27 cellular contexts compared by ENCODE assay signal in genomic region chr7:115032986-115033385, GRCh38.
DNase-seq lines count a peak whose midpoint lies in the region; ATAC-seq and TF ChIP-seq lines count a peak whose summit lies in the region.
"Had no signal": no experiment of that assay in that cellular context is flagged by ENCODE, and none has a peak within 500 bp of the region (broad histone marks: within the 10 kb centered on the region; RNA-seq: fewer than 3 reads in every experiment).

No MANE protein-coding gene starts in this region.

- H3K4me2 ChIP-seq in osteoblast (ENCODE audit: insufficient read depth, low read length): no peak overlapping the region
- H3K4me2 ChIP-seq: BLaER1, KMS-11 had no signal

- H3K27me3 ChIP-seq in osteoblast (ENCODE audit: insufficient read depth, low read length): no peaks in the 10 kb centered on the region
- H3K27me3 ChIP-seq: BLaER1 had no signal

- H2AFZ ChIP-seq in osteoblast (ENCODE audit: low read length): no peak overlapping the region
- H2AFZ ChIP-seq: GM23248 had no signal

- DNase-seq in DMS 273 (lab: John Stamatoyannopoulos, UW; ENCODE audit: unreplicated experiment): peak; percentile 22
- no peak for DNase-seq in DMS 273 treated with DMSO at 0.1 percent for 48 hours (lab: John Stamatoyannopoulos, UW)
- peak; percentile 38 for DNase-seq in NCI-H69 (lab: John Stamatoyannopoulos, UW)
- DNase-seq in fibroblast of the aortic adventitia (ENCODE audit: low read depth): no peak
- DNase-seq in osteoblast (ENCODE audit: insufficient read length, low spot score, missing footprints): no peak
- no peak for DNase-seq in omental fat pad (ENCODE audit: low spot score)
- DNase-seq in hippocampal formation (lab: John Stamatoyannopoulos, UW): no peak
- no peak for DNase-seq in NOMO-1 treated with dmso at 0.1 percent for 144 hours (lab: John Stamatoyannopoulos, UW; ENCODE audit: unreplicated experiment)
- DNase-seq: Caco-2; CD4-positive, alpha-beta memory T cell; EL; GF-D8; GM23248; IMR-90; NCI-H1092 treated with DMSO at 0.1 percent for 48 hours; NCI-H1436 treated with DMSO at 0.1 percent for 48 hours; NCI-H1930; NCI-H2227 treated with DMSO at 0.1 percent for 48 hours; NCI-H510A; NCI-H748 treated with DMSO at 0.1 percent for 48 hours; SHP77 treated with DMSO at 0.1 percent for 48 hours had no signal

- H3K4me3 ChIP-seq in fibroblast of the aortic adventitia (ENCODE audit: low read depth, low read length) (no peak overlapping the region), osteoblast (ENCODE audit: insufficient read depth, low read length) (no peak overlapping the region)
- H3K4me3 ChIP-seq: BLaER1, GM23248 had no signal

- H3K79me2 ChIP-seq in osteoblast (ENCODE audit: insufficient read depth, low read length): no peaks in the 10 kb centered on the region

- no peak overlapping the region for H3K27ac ChIP-seq in osteoblast (ENCODE audit: low read depth, low read length)
- H3K27ac ChIP-seq: 22Rv1, BLaER1, GM23248, KMS-11, RWPE1 had no signal

- H3K9me3 ChIP-seq in osteoblast (ENCODE audit: low read depth, low read length): no peaks in the 10 kb centered on the region
- H3K9me3 ChIP-seq: BLaER1, Caco-2 had no signal

- TF ChIP-seq CTCF in fibroblast of the aortic adventitia (IDR thresholded peaks at IDR 0.05; ENCODE audit: insufficient read depth, low read length) (peak; percentile 13), osteoblast (IDR thresholded peaks at IDR 0.05; ENCODE audit: extremely low read depth, low read depth, low read length) (peak; percentile 5), omental fat pad (IDR thresholded peaks at IDR 0.05) (no peak)

- H3K4me1 ChIP-seq in osteoblast (ENCODE audit: insufficient read depth, low read length): no peaks in the 10 kb centered on the region
- H3K4me1 ChIP-seq: BLaER1, Caco-2 had no signal

- no peak for ATAC-seq in omental fat pad (ENCODE audit: low FRiP score)
- ATAC-seq: HCT116, SK-N-SH treated with all-trans-retinoic acid at 6 μM for 48 hours had no signal

- no peaks in the 10 kb centered on the region for H4K20me1 ChIP-seq in osteoblast (ENCODE audit: insufficient read depth, low read length)
- H4K20me1 ChIP-seq: BLaER1 had no signal

- no peaks in the 10 kb centered on the region for H3K36me3 ChIP-seq in osteoblast (ENCODE audit: insufficient read depth, low read length)
- H3K36me3 ChIP-seq: BLaER1 had no signal

Comparison
In these comparisons a context has a peak if more than half of its experiments do, and no peak if none do; other contexts are left out.
1. DNase-seq: peak in DMS 273 (single experiment) and NCI-H69 (single experiment); none in DMS 273 treated with DMSO at 0.1 percent for 48 hours (single experiment), fibroblast of the aortic adventitia (single experiment), osteoblast (single experiment), omental fat pad (single experiment), hippocampal formation (0 of 2) and NOMO-1 treated with dmso at 0.1 percent for 144 hours (single experiment).
2. CTCF ChIP-seq: peak in fibroblast of the aortic adventitia (single experiment) and osteoblast (single experiment); none in omental fat pad (0 of 3).